1 cellular context compared by ENCODE assay signal in the genomic region with DNA sequence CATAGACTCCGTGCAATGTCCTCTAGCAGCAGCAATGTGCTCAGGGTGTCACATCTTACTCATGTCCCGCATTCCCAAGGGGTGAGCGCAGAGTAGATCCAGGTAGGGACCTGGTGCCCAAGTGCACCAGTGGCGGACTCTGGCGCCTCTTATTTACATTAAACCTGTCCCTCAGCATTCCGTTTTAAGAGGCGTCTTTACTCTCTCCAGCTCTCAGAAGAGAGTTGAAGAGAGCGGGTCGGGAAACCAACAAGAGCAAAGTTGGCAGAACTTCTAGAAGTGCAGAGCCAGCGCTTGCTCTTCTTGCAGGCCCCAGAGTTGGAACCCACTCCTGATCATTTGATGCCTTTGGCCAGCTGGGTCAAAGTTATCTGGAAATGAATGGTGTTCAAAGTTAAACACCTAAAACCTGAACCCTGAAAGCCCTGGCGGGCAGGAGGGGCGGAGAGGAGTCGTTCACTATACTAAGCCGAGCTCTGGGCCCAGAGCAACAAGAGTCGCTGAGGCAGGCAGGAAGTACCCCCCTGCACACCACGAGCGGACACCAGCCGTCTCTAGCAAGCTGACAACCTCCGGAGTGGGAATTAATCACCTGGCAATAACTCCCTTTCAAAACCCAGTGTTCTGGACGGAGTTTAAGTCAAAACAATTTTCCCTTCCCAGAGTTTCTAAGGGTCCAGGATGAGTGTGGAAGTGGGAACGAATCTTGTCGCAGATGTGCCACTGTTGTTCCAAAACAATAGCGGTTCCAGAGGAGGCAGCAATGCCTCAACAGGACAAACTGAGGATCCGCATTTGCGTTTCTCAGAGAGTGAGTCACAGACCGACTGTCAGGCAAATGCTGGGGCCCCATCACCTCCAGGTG.
A peak's percentile ranks its signal among the peaks of the same experiment; 100 is the strongest.
TF ChIP-seq lines count a peak whose summit lies in the region.

No MANE protein-coding gene starts in this region.

TF ChIP-seq in H1, 55 proteins besides CTCF, POLR2A, EP300 and RAD21 (continued from another document):
- TF ChIP-seq RBBP5 (IDR thresholded peaks at IDR 0.05; ENCODE audit: borderline replicate concordance, low read depth, low read length) = peak; percentile 79; the same call in 1 of the 2 replicates
- TF ChIP-seq CHD2 (IDR thresholded peaks at IDR 0.05; ENCODE audit: low read length) = no peak
- no peak for TF ChIP-seq RXRA (IDR thresholded peaks at IDR 0.05; ENCODE audit: insufficient read depth, low read depth, low read length)
- TF ChIP-seq EGR1 (IDR thresholded peaks at IDR 0.05; ENCODE audit: borderline replicate concordance, low read depth, low read length) = no peak
- TF ChIP-seq BACH1 (IDR thresholded peaks at IDR 0.05; ENCODE audit: low read length) = no peak
- peak; percentile 57; the same call in 1 of the 2 replicates for TF ChIP-seq SUZ12 (IDR thresholded peaks at IDR 0.05; ENCODE audit: low read length)
- no peak for TF ChIP-seq PHF8 (conservative IDR thresholded peaks at IDR 0.05; ENCODE audit: low read depth, low read length)
- peak; percentile 34 for TF ChIP-seq TAF7 (optimal IDR thresholded peaks at IDR 0.05; ENCODE audit: borderline replicate concordance, low read depth, low read length)
- TF ChIP-seq ASH2L (IDR thresholded peaks at IDR 0.05; ENCODE audit: low read length) = peak; percentile 61
- TF ChIP-seq JUND (IDR thresholded peaks at IDR 0.05; ENCODE audit: low read length) = peak; percentile 63; the same call in 1 of the 2 replicates
- peak; percentile 60 for TF ChIP-seq RNF2 (IDR thresholded peaks at IDR 0.05; ENCODE audit: borderline replicate concordance, low read depth, low read length, missing control alignments, poor library complexity, severe bottlenecking)
- no peak for TF ChIP-seq SRF (IDR thresholded peaks at IDR 0.05; ENCODE audit: low read depth, low read length)
- no peak for TF ChIP-seq ATF3 (IDR thresholded peaks at IDR 0.05; ENCODE audit: insufficient read depth, low read depth, low read length)
- TF ChIP-seq SP1 (IDR thresholded peaks at IDR 0.05; ENCODE audit: low read depth, low read length) = peak; percentile 55; the same call in 1 of the 2 replicates
